ENCODE assay signal across 8 cellular contexts in the genomic region with DNA sequence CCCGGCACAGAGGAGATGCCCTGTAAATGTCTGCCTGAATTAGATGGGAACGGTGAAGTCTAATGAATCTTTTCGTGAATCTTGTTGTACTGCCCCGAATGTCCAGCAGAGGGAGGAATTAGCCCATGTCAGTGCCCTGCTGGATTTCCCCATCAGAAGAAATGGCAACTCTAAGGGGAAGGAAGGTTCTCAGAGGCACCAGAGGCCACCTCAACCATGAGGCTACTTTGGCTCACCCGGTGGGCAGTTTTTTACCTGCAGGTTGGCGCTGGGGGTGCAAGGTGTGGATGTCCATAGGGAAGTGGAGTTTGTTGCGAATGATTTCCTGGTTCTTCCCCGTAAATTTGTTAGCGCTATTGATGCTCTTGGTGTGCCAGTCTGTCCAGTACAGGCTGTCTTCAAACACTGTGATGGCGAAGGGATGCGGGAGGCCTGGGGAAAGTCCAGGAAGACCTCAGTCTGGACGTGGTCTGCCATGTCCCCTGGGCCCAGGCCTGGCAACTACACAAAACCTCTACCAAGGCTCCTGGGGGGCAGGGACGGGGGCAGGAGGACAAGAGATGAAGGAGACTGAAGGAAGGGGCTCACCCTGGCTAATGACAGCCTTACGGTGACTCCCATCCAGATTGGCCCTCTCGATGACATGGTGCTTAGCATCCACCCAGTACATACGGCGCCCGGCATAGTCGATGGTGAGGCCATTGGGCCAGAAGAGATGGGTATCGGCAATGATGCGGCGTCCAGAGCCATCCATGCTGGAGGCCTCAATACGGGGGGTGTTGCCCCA. TPM values are rescaled to one million over a fixed set of nuclear protein-coding genes. Genes with fewer than 3 reads are reported as not detected.
DNase-seq lines count a peak whose midpoint lies in the region; ATAC-seq and TF ChIP-seq lines count a peak whose summit lies in the region.

No MANE protein-coding gene starts in this region.

- no peaks in the 10 kb centered on the region for H3K27me3 ChIP-seq in neural cell (ENCODE audit: insufficient read depth, low read depth, low read length)

- no peak overlapping the region for H3K4me3 ChIP-seq in Jurkat, Clone E6-1 (ENCODE audit: low read length)
- H3K4me3 ChIP-seq in neural cell (ENCODE audit: low read length) = no peak overlapping the region

- peak; percentile 98 for TF ChIP-seq RAD21 in neural cell (conservative IDR thresholded peaks at IDR 0.05)

- no peaks in the 10 kb centered on the region for H3K79me2 ChIP-seq in neural cell (replicated peaks; ENCODE audit: insufficient read depth, low read length)

- H3F3A ChIP-seq in neural cell (ENCODE audit: insufficient read depth, low read length, poor library complexity, severe bottlenecking) = no peaks in the 10 kb centered on the region

- POLR2A ChIA-PET in GM10248 (lab: Yijun Ruan, JAX) = no interaction called here

- no peaks in the 10 kb centered on the region for H3K36me3 ChIP-seq in neural cell (ENCODE audit: insufficient read depth, low read length)

- TF ChIP-seq CTCF in GM10248 (IDR thresholded peaks at IDR 0.05; ENCODE audit: control extremely low read depth, extremely low read depth, low read depth, missing control alignments) (peak; percentile 78), neural cell (IDR thresholded peaks at IDR 0.05; ENCODE audit: poor library complexity, severe bottlenecking) (peak; percentile 95)

- H3K4me2 ChIP-seq in neural cell (ENCODE audit: low read length) = no peak overlapping the region

- H3K9me2 ChIP-seq in neural cell (ENCODE audit: insufficient read depth, low read length) = no peaks in the 10 kb centered on the region

- TF ChIP-seq EP300 in neural cell (conservative IDR thresholded peaks at IDR 0.05; ENCODE audit: poor library complexity, severe bottlenecking) = no peak

- H3K9ac ChIP-seq in neural cell (ENCODE audit: low read length) = no peak overlapping the region

- CTCF ChIA-PET in GM10248 (lab: Yijun Ruan, JAX) = interaction anchor here (0.9 to 9.3 kb wide), 8 partner anchors 17 to 273 kb away, joined by 3 to 104 read pairs (median 9); no protein-coding TSS in a partner anchor

- no peak overlapping the region for H3K27ac ChIP-seq in neural cell (ENCODE audit: low read length)

- no peaks in the 10 kb centered on the region for H3K9me3 ChIP-seq in neural cell (ENCODE audit: low read length)

- H2AFZ ChIP-seq in neural cell (ENCODE audit: low read depth, low read length) = no peak overlapping the region

- no peaks in the 10 kb centered on the region for H4K20me1 ChIP-seq in neural cell (ENCODE audit: insufficient read depth)

- ATAC-seq in stimulated activated naive CD8-positive, alpha-beta T cell treated with anti-CD3 and anti-CD28 coated beads, Interleukin-15, Interleukin-2, amounts not matched to agents 100 U/mL and 50 U/mL, for 24 hours = peak; percentile 82
- no peak for ATAC-seq in HG03439 (IDR thresholded peaks at IDR 0.05; ENCODE audit: unreplicated experiment)

- DNase-seq in GM10248 (ENCODE audit: extremely low spot score) (peak; percentile 83), OCI-M1 (lab: John Stamatoyannopoulos, UW) (peak; percentile 89), activated T-cell treated with anti-CD3 and anti-CD28 coated beads for 24 hours (ENCODE audit: low read depth) (peak; percentile 68), fibroblast of gingiva (ENCODE audit: low read depth) (peak; percentile 55)
- peak; percentile 75 for DNase-seq in Jurkat, Clone E6-1 (ENCODE audit: low read depth, low spot score)
- peak; percentile 79 for DNase-seq in stimulated activated naive CD8-positive, alpha-beta T cell treated with anti-CD3 and anti-CD28 coated beads, Interleukin-15, Interleukin-2, amounts not matched to agents 100 U/mL and 50 U/mL, for 24 hours

TF ChIP-seq in neural cell, 6 proteins besides CTCF, POLR2A, EP300 and RAD21:
- peak; percentile 97 for TF ChIP-seq SMC3 (conservative IDR thresholded peaks at IDR 0.05; ENCODE audit: poor library complexity)
- TF ChIP-seq, protein P1, sequence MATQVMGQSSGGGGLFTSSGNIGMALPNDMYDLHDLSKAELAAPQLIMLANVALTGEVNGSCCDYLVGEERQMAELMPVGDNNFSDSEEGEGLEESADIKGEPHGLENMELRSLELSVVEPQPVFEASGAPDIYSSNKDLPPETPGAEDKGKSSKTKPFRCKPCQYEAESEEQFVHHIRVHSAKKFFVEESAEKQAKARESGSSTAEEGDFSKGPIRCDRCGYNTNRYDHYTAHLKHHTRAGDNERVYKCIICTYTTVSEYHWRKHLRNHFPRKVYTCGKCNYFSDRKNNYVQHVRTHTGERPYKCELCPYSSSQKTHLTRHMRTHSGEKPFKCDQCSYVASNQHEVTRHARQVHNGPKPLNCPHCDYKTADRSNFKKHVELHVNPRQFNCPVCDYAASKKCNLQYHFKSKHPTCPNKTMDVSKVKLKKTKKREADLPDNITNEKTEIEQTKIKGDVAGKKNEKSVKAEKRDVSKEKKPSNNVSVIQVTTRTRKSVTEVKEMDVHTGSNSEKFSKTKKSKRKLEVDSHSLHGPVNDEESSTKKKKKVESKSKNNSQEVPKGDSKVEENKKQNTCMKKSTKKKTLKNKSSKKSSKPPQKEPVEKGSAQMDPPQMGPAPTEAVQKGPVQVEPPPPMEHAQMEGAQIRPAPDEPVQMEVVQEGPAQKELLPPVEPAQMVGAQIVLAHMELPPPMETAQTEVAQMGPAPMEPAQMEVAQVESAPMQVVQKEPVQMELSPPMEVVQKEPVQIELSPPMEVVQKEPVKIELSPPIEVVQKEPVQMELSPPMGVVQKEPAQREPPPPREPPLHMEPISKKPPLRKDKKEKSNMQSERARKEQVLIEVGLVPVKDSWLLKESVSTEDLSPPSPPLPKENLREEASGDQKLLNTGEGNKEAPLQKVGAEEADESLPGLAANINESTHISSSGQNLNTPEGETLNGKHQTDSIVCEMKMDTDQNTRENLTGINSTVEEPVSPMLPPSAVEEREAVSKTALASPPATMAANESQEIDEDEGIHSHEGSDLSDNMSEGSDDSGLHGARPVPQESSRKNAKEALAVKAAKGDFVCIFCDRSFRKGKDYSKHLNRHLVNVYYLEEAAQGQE (IDR thresholded peaks at IDR 0.05; ENCODE audit: borderline replicate concordance) = no peak
TF ChIP-seq in neural cell: peak in this region for 1.

RNA-seq across cellular contexts. Expression of a gene that starts 28.5 kb away (rescaled TPM):
- polyA plus RNA-seq in Jurkat, Clone E6-1 (2012; ENCODE audit: insufficient read depth, insufficient read length) = 2.5 TPM
- polyA plus RNA-seq in neural cell = 0.18 TPM in 1 of 2 replicates, not detected in the other
- polyA minus RNA-seq in neural cell = 0.24 and 0.46 TPM in 2 replicates

RNA-seq across cellular contexts. Expression of a gene that starts 43.8 kb away (rescaled TPM):
- polyA plus RNA-seq in Jurkat, Clone E6-1 (2012; ENCODE audit: insufficient read depth, insufficient read length) = 131 TPM
- 82.4 and 90.3 TPM in 2 replicates for polyA plus RNA-seq in neural cell
- 234 and 264 TPM in 2 replicates for polyA minus RNA-seq in neural cell

RNA-seq across cellular contexts. Expression of a gene that starts 46.7 kb away (rescaled TPM):
- polyA plus RNA-seq in Jurkat, Clone E6-1 (2012; ENCODE audit: insufficient read depth, insufficient read length) = 29.3 TPM
- polyA plus RNA-seq in neural cell = 46.4 and 64.3 TPM in 2 replicates
- 54.8 and 57.9 TPM in 2 replicates for polyA minus RNA-seq in neural cell
